Comparison of ENCODE assay signal across 1 cellular context in the genomic region with DNA sequence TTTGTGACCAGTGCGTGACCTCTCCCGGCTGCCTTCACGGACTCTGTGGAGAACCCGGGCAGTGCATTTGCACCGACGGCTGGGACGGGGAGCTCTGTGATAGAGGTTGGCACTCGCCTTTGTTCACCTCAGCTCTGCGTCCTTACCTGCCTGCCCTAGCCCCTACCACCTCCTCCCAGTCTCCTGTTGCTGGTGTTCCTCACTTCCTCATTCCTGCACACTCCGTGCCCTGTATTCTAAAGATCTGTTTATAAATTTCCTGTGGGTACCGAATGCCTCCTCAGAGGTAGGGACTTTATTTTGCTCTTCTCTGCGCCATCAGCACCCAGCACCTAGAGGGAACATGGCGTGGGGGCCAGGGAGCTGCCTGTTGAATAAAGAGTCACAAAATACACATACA.
TF ChIP-seq lines count a peak whose summit lies in the region.

No MANE protein-coding gene starts in this region.

TF ChIP-seq in K562, 482 proteins besides CTCF, POLR2A, EP300 and RAD21:
- TF ChIP-seq SPI1 (IDR thresholded peaks at IDR 0.05; ENCODE audit: borderline replicate concordance, low read depth, low read length) = peak; percentile 71
- TF ChIP-seq SNRNP70 (optimal IDR thresholded peaks at IDR 0.05; ENCODE audit: low read depth, low read length) = no peak
- TF ChIP-seq, protein P1, sequence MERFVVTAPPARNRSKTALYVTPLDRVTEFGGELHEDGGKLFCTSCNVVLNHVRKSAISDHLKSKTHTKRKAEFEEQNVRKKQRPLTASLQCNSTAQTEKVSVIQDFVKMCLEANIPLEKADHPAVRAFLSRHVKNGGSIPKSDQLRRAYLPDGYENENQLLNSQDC (CRISPR knock-in tag; IDR thresholded peaks at IDR 0.05) = no peak
